Comparison of ENCODE assay signal across 8 cellular contexts in the genomic region with DNA sequence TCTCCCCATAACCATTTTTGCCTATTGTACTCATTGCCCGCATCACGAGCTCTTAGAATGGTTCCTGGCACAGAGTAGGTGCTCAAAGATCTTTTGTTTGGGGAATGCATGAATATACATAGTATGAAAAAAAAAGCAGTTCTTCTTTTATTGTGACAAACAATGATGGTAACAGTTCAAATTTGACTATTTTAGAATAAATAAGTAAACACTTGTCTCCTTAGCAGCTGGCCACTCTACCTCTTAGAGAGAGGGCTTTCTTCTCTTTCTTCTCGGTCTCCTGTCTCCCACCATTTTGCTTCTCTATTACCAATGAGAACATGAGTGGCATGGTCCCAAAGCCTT. TPM values are rescaled to one million over a fixed set of nuclear protein-coding genes. Genes with fewer than 3 reads are reported as not detected.
A peak's percentile ranks its signal among the peaks of the same experiment; 100 is the strongest.
DNase-seq lines count a peak whose midpoint lies in the region; ATAC-seq, FAIRE-seq and TF ChIP-seq lines count a peak whose summit lies in the region.

No MANE protein-coding gene starts in this region.

- H3K36me3 Mint-ChIP-seq in CD14-positive monocyte: peaks cover 0 to 3% of the 10 kb centered on the region in 2 donors
- H3K36me3 Mint-ChIP-seq in endothelial cell (ENCODE audit: low read depth, unreplicated experiment): no peaks in the 10 kb centered on the region

- no peak overlapping the region for H3K27ac ChIP-seq in ovary

- ATAC-seq in GM19397 (IDR thresholded peaks at IDR 0.05; ENCODE audit: unreplicated experiment): peak; percentile 2

- TF ChIP-seq EP300 in ovary (IDR thresholded peaks at IDR 0.05): no peak

- no peaks in the 10 kb centered on the region for H3K27me3 ChIP-seq in ovary

- TF ChIP-seq POLR2A in ovary (IDR thresholded peaks at IDR 0.05): no peak
- no peak for TF ChIP-seq POLR2A in GM12892 (IDR thresholded peaks at IDR 0.05; ENCODE audit: low read depth, low read length)

- no peak for FAIRE-seq in GM12892 (lab: Jason Lieb, UNC)

- TF ChIP-seq CTCF in CD14-positive monocyte (IDR thresholded peaks at IDR 0.05) (no peak), LNCaP clone FGC (IDR thresholded peaks at IDR 0.05; ENCODE audit: control insufficient read depth, extremely low read depth, insufficient read depth) (no peak), endothelial cell (IDR thresholded peaks at IDR 0.05; ENCODE audit: unreplicated experiment) (no peak), ovary (IDR thresholded peaks at IDR 0.05) (no peak)

- intact Hi-C loops in CD14-positive monocyte (cut with micrococcal nuclease): no loop called here
- intact Hi-C loops in ovary (cut with DNase I): no loop called here

- WGBS in ovary, 3 donors: 26 to 34% (median 34%) methylated on average over 3 of the region's 3 CpGs

- in situ Hi-C loops in ACHN (cut with HindIII; ENCODE audit: low pct_ligation_motif_present, low pct_unique_long_range_greater_than_20kb, low sequenced_read_pairs): no loop called here

- H3K4me1 ChIP-seq in ovary (ENCODE audit: insufficient read depth): peaks cover 5% of the 10 kb centered on the region

- H3K9me3 Mint-ChIP-seq in CD14-positive monocyte (peaks cover 0 to 5% (median 1%) of the 10 kb centered on the region in 7 donors), endothelial cell (ENCODE audit: unreplicated experiment) (no peaks in the 10 kb centered on the region)

- no peaks in the 10 kb centered on the region for H3K36me3 ChIP-seq in ovary

- H3K4me3 Mint-ChIP-seq in CD14-positive monocyte (peak overlapping the region; percentile 84 to 88), endothelial cell (ENCODE audit: unreplicated experiment) (peak overlapping the region; percentile 88)

- H3K27me3 Mint-ChIP-seq in CD14-positive monocyte (ENCODE audit: low read depth in 3 of 3) (peaks cover 26 to 36% (median 28%) of the 10 kb centered on the region in 3 donors), endothelial cell (ENCODE audit: unreplicated experiment) (peaks cover 5% of the 10 kb centered on the region)

- H3K4me3 ChIP-seq in LNCaP clone FGC (ENCODE audit: low read depth, low read length) (peak overlapping the region; percentile 32; the same call in 1 of the 2 replicates), ovary (peak overlapping the region; percentile 52)

- DNase-seq in CD14-positive monocyte (ENCODE audit: low spot score) (no peak), LNCaP clone FGC (ENCODE audit: low read depth) (no peak), endothelial cell (ENCODE audit: low spot score) (no peak), ovary (no peak), GM12892 (ENCODE audit: insufficient read length) (no peak), GDM1 (lab: John Stamatoyannopoulos, UW) (no peak), ACHN (no peak)

- H3K4me1 Mint-ChIP-seq in CD14-positive monocyte (peaks cover 28% of the 10 kb centered on the region), endothelial cell (ENCODE audit: unreplicated experiment) (peaks cover 4% of the 10 kb centered on the region)

- no peak overlapping the region for H3K27ac Mint-ChIP-seq in CD14-positive monocyte
- no peak overlapping the region for H3K27ac Mint-ChIP-seq in endothelial cell (ENCODE audit: unreplicated experiment)

- H3K9me3 ChIP-seq in ovary: no peaks in the 10 kb centered on the region

RNA-seq across cellular contexts. Expression of gene SLAIN1, which starts 0.7 kb away (rescaled TPM):
- under 1 TPM; 0.43 to 0.75 TPM for polyA plus RNA-seq in CD14-positive monocyte
- 7.4 TPM for total RNA-seq in endothelial cell (ENCODE audit: unreplicated experiment)
- total RNA-seq in ovary: 10 to 100 TPM in 3 of 7 donors, 1 to 10 TPM in 4; 6.4 to 24.2 (median 10.0) TPM
- 1 to 10 TPM; 4.6 to 9.8 TPM for polyA plus RNA-seq in ovary
- 70.8 TPM for polyA plus RNA-seq in GM12892 (2012; ENCODE audit: missing spikeins)
